In the genomic region with DNA sequence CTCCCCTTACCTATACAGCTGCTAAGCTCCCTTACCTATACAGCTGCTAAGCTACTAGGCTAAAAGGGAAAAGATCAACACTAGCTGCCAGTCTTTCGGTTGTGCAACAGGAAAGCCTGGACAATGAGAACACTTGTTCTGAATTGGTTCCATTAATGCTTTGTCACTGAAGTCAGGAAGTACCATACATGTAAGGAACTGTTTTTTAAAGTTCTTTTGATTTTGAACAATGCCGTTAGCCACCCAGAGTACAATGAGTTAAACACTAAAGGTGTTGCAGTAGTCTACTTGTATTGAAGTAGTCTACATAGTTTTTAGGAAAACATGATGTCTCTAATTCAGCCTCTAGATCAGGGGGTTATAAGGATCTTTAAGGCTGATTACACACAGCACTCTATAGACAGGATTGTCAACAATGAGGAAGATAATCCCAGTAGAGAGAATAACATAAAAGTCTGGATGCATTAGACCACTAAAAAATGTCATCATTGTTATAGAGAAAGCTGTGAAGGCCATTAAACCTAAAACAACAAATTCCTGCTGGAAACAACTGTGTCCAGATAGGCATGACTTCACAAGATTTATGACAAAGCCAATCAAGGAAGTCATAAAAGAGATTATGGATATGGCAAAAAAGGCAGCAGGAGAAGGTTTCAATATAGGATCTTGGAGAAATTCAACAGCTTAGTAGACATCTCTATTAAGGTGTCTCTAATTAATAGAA, we compare ENCODE assay signal across 1 cellular context.
TF ChIP-seq lines count a peak whose summit lies in the region.

No MANE protein-coding gene starts in this region.

TF ChIP-seq in HepG2, 621 proteins besides CTCF, POLR2A, EP300 and RAD21 (continued from another document and continues in another):
- TF ChIP-seq, protein P1, sequence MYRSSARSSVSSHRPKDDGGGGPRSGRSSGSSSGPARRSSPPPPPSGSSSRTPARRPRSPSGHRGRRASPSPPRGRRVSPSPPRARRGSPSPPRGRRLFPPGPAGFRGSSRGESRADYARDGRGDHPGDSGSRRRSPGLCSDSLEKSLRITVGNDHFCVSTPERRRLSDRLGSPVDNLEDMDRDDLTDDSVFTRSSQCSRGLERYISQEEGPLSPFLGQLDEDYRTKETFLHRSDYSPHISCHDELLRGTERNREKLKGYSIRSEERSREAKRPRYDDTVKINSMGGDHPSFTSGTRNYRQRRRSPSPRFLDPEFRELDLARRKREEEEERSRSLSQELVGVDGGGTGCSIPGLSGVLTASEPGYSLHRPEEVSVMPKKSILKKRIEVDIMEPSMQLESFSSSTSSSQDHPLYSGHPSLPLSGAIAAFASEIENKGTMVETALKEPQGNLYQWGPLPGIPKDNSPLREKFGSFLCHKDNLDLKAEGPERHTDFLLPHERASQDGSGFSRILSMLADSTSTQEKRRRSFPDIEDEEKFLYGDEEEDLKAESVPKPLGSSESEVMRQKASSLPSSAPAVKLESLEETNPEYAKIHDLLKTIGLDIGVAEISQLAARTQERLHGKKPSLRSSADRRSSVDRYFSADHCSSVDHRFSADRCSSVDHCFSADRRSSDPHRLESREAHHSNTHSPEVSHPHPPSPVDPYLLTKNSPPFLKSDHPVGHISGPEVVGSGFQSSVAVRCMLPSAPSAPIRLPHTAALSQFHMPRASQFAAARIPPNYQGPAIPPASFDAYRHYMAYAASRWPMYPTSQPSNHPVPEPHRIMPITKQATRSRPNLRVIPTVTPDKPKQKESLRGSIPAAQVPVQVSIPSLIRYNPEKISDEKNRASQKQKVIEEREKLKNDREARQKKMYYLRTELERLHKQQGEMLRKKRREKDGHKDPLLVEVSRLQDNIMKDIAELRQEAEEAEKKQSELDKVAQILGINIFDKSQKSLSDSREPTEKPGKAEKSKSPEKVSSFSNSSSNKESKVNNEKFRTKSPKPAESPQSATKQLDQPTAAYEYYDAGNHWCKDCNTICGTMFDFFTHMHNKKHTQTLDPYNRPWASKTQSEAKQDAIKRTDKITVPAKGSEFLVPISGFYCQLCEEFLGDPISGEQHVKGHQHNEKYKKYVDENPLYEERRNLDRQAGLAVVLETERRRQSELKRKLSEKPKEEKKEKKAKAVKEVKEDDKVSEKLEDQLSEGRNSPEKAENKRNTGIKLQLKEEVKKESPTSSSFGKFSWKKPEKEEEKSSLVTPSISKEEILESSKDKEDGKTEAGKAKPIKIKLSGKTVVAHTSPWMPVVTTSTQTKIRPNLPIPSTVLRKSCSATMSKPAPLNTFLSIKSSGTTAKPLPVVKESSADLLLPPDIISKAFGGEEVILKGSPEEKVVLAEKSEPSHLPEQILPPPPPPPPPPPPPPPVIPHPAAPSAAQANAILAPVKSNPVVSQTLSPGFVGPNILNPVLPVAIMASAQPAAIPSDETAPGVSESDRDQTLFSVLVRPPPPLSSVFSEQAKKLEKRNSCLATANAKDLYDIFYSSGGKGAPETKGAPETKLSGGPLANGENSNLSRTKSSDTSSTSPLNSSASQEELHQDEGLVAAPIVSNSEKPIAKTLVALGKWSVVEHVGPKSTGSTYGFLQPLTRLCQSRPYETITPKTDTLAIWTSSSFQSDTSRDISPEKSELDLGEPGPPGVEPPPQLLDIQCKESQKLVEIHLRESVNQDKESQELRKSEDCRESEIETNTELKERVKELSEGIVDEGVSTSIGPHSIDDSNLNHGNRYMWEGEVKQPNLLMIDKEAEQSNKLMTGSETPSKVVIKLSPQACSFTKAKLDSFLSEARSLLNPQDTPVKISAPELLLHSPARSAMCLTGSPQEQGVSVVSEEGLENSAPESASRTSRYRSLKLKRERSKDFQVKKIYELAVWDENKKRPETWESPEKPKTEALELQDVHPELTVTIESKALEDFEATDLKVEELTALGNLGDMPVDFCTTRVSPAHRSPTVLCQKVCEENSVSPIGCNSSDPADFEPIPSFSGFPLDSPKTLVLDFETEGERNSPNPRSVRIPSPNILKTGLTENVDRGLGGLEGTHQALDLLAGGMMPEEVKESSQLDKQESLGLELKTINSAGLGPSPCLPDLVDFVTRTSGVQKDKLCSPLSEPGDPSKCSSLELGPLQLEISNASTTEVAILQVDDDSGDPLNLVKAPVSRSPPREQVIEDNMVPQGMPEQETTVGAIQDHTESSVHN (CRISPR knock-in tag; IDR thresholded peaks at IDR 0.05), result no peak
- TF ChIP-seq RFX1 (IDR thresholded peaks at IDR 0.05) (no peak), FOXA1 (IDR thresholded peaks at IDR 0.05) (no peak), FOXA1 (CRISPR knock-in tag; IDR thresholded peaks at IDR 0.05) (peak; percentile 82), ZNF687 (CRISPR knock-in tag; IDR thresholded peaks at IDR 0.05) (no peak), TCF7L2 (IDR thresholded peaks at IDR 0.05; ENCODE audit: low read depth, low read length) (no peak), ZEB1 (IDR thresholded peaks at IDR 0.05; ENCODE audit: insufficient replicate concordance, low read depth) (peak; percentile 80), SYNCRIP (IDR thresholded peaks at IDR 0.05; ENCODE audit: insufficient read depth, low read depth, low read length) (no peak), PAXIP1 (CRISPR knock-in tag; conservative IDR thresholded peaks at IDR 0.05) (peak; percentile 74), SNAPC2 (CRISPR knock-in tag; IDR thresholded peaks at IDR 0.05) (0 out of 2 replicates have a peak, but pooled peaks have one; percentile 53), ZNF430 (CRISPR knock-in tag; IDR thresholded peaks at IDR 0.05) (no peak), ELF1 (CRISPR knock-in tag; IDR thresholded peaks at IDR 0.05) (peak; percentile 81), KLF6 (CRISPR knock-in tag; IDR thresholded peaks at IDR 0.05) (0 out of 2 replicates have a peak, but pooled peaks have one; percentile 16), ETV5 (CRISPR knock-in tag; IDR thresholded peaks at IDR 0.05; ENCODE audit: borderline replicate concordance) (peak; percentile 86; the same call in 1 of the 2 replicates), MZF1 (CRISPR knock-in tag; IDR thresholded peaks at IDR 0.05; ENCODE audit: borderline replicate concordance) (no peak), PRDM15 (CRISPR knock-in tag; IDR thresholded peaks at IDR 0.05) (no peak), BCL6 (CRISPR knock-in tag; IDR thresholded peaks at IDR 0.05) (peak; percentile 53), SAFB2 (CRISPR knock-in tag; IDR thresholded peaks at IDR 0.05; ENCODE audit: borderline replicate concordance, low read depth) (no peak), ZNF383 (CRISPR knock-in tag; IDR thresholded peaks at IDR 0.05; ENCODE audit: borderline replicate concordance) (no peak), ZNF12 (CRISPR knock-in tag; IDR thresholded peaks at IDR 0.05) (peak; percentile 92), KDM2A (CRISPR knock-in tag; IDR thresholded peaks at IDR 0.05; ENCODE audit: borderline replicate concordance, low read depth) (no peak), FOXP1 (IDR thresholded peaks at IDR 0.05) (no peak), FOXP1 (CRISPR knock-in tag; IDR thresholded peaks at IDR 0.05) (peak; percentile 63; the same call in 1 of the 2 replicates), SIX4 (CRISPR knock-in tag; IDR thresholded peaks at IDR 0.05) (no peak), CBX5 (CRISPR knock-in tag; IDR thresholded peaks at IDR 0.05; ENCODE audit: borderline replicate concordance) (0 out of 2 replicates have a peak, but pooled peaks have one; percentile 41), BORCS8-MEF2B (CRISPR knock-in tag; IDR thresholded peaks at IDR 0.05) (no peak), FOXK1 (CRISPR knock-in tag; IDR thresholded peaks at IDR 0.05; ENCODE audit: borderline replicate concordance, low read depth) (peak; percentile 59; the same call in 1 of the 2 replicates), AGO1 (IDR thresholded peaks at IDR 0.05; ENCODE audit: low read depth, low read length, poor library complexity, severe bottlenecking) (no peak), ZNF260 (CRISPR knock-in tag; IDR thresholded peaks at IDR 0.05; ENCODE audit: borderline replicate concordance, low read depth) (no peak), KMT2B (CRISPR knock-in tag; IDR thresholded peaks at IDR 0.05) (no peak), RARA (CRISPR knock-in tag; IDR thresholded peaks at IDR 0.05) (peak; percentile 32; the same call in 1 of the 2 replicates)
- TF ChIP-seq, protein P2, sequence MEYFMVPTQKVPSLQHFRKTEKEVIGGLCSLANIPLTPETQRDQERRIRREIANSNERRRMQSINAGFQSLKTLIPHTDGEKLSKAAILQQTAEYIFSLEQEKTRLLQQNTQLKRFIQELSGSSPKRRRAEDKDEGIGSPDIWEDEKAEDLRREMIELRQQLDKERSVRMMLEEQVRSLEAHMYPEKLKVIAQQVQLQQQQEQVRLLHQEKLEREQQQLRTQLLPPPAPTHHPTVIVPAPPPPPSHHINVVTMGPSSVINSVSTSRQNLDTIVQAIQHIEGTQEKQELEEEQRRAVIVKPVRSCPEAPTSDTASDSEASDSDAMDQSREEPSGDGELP (IDR thresholded peaks at IDR 0.05; ENCODE audit: borderline replicate concordance, low read depth), result peak; percentile 88
- TF ChIP-seq, protein P3, sequence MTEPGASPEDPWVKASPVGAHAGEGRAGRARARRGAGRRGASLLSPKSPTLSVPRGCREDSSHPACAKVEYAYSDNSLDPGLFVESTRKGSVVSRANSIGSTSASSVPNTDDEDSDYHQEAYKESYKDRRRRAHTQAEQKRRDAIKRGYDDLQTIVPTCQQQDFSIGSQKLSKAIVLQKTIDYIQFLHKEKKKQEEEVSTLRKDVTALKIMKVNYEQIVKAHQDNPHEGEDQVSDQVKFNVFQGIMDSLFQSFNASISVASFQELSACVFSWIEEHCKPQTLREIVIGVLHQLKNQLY (CRISPR knock-in tag; IDR thresholded peaks at IDR 0.05), result peak; percentile 43; the same call in 1 of the 2 replicates
